Comparison of ENCODE assay signal across 10 cellular contexts in the genomic region with DNA sequence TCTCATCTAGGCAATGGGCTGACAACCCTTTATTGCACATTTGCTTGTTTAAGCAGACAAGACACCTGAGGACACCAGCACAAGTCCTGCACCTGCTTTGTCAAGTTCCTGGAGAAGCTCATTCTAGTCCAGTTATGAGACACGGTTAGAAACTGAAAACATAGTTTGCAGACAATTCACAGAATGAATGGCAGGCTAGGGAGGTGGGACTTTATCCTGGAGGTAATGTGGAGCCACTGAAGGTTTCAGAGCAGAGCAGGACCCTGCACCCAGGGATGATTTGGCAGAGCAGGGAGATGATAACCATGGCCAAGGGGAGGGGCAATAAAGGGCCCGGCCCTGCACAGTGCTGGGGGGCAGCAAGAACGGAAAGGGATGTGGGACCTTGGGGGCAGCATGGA. TPM values are rescaled to one million over a fixed set of nuclear protein-coding genes. Genes with fewer than 3 reads are reported as not detected.
DNase-seq lines count a peak whose midpoint lies in the region; ATAC-seq and TF ChIP-seq lines count a peak whose summit lies in the region.
"Had no signal": no experiment of that assay in that cellular context is flagged by ENCODE, and none has a peak within 500 bp of the region (broad histone marks: within the 10 kb centered on the region; RNA-seq: fewer than 3 reads in every experiment).

No MANE protein-coding gene starts in this region.

- H3K4me1 Mint-ChIP-seq in activated T-cell treated with anti-CD3 and anti-CD28 coated beads, Interleukin-2, amount 50 U/mL, for 24 hours (ENCODE audit: low read depth) = peaks cover 28% of the 10 kb centered on the region
- peaks cover 24% of the 10 kb centered on the region for H3K4me1 Mint-ChIP-seq in stimulated activated naive CD8-positive, alpha-beta T cell treated with anti-CD3 and anti-CD28 coated beads, Interleukin-15, amount 100 ng/mL, for 72 hours

- H3K27me3 ChIP-seq in SJSA1 (replicated peaks) = no peaks in the 10 kb centered on the region
- H3K27me3 ChIP-seq in colonic mucosa = no peaks in the 10 kb centered on the region

- peaks cover 26% of the 10 kb centered on the region for H3K4me1 ChIP-seq in SJSA1 (replicated peaks)
- no peaks in the 10 kb centered on the region for H3K4me1 ChIP-seq in colonic mucosa

- H3K4me3 ChIP-seq in SJSA1 (no peak overlapping the region), colonic mucosa (no peak overlapping the region)
- H3K4me3 ChIP-seq: skin epidermis had no signal

- H3K4me3 Mint-ChIP-seq in activated T-cell treated with anti-CD3 and anti-CD28 coated beads, Interleukin-2, amount 50 U/mL, for 24 hours = peak overlapping the region; percentile 52
- H3K4me3 Mint-ChIP-seq in stimulated activated naive CD8-positive, alpha-beta T cell treated with anti-CD3 and anti-CD28 coated beads, Interleukin-15, amount 100 ng/mL, for 72 hours = no peak overlapping the region
- H3K4me3 Mint-ChIP-seq: activated naive CD4-positive, alpha-beta T cell treated with anti-CD3 and anti-CD28 coated beads, Interleukin-2, amount 50 U/mL, for 24 hours had no signal

- intact Hi-C loops in colonic mucosa (cut with DNase I) = no loop called here

- H3K27ac ChIP-seq in SJSA1 (peak overlapping the region; percentile 65), colonic mucosa (no peak overlapping the region)

- no peak for DNase-seq in activated T-cell treated with anti-CD3 and anti-CD28 coated beads, Interleukin-2, amount 50 U/mL, for 24 hours
- no peak for DNase-seq in activated T-cell treated with anti-CD3 and anti-CD28 coated beads for 4 hours
- DNase-seq in SJSA1 (ENCODE audit: low read depth in 1 of 2, low spot score in 2 of 2) = no peak
- DNase-seq in stimulated activated naive CD8-positive, alpha-beta T cell treated with anti-CD3 and anti-CD28 coated beads, Interleukin-15, amount 100 ng/mL, for 72 hours = no peak
- no peak for DNase-seq in SHP77 treated with DMSO at 0.1 percent for 48 hours (lab: John Stamatoyannopoulos, UW)
- no peak for DNase-seq in colonic mucosa
- no peak for DNase-seq in KG1 (lab: John Stamatoyannopoulos, UW)

- H3K9ac ChIP-seq in colonic mucosa (ENCODE audit: low read depth in 2 of 2, low read length in 2 of 2) = no peak overlapping the region

- TF ChIP-seq CTCF in colonic mucosa (IDR thresholded peaks at IDR 0.05) = no peak

- H3K9me3 Mint-ChIP-seq in activated T-cell treated with anti-CD3 and anti-CD28 coated beads, Interleukin-2, amount 50 U/mL, for 24 hours = no peaks in the 10 kb centered on the region
- no peaks in the 10 kb centered on the region for H3K9me3 Mint-ChIP-seq in stimulated activated naive CD8-positive, alpha-beta T cell treated with anti-CD3 and anti-CD28 coated beads, Interleukin-15, amount 100 ng/mL, for 72 hours
- H3K9me3 Mint-ChIP-seq: activated naive CD4-positive, alpha-beta T cell treated with anti-CD3 and anti-CD28 coated beads, Interleukin-2, amount 50 U/mL, for 24 hours had no signal

- H3K9me3 ChIP-seq in SJSA1 (replicated peaks) = no peaks in the 10 kb centered on the region
- no peaks in the 10 kb centered on the region for H3K9me3 ChIP-seq in colonic mucosa

- H3K27me3 Mint-ChIP-seq in activated T-cell treated with anti-CD3 and anti-CD28 coated beads, Interleukin-2, amount 50 U/mL, for 24 hours = no peaks in the 10 kb centered on the region
- no peaks in the 10 kb centered on the region for H3K27me3 Mint-ChIP-seq in stimulated activated naive CD8-positive, alpha-beta T cell treated with anti-CD3 and anti-CD28 coated beads, Interleukin-15, amount 100 ng/mL, for 72 hours
- H3K27me3 Mint-ChIP-seq: activated naive CD4-positive, alpha-beta T cell treated with anti-CD3 and anti-CD28 coated beads, Interleukin-2, amount 50 U/mL, for 24 hours had no signal

- peak overlapping the region; percentile 93 for H3K27ac Mint-ChIP-seq in activated T-cell treated with anti-CD3 and anti-CD28 coated beads, Interleukin-2, amount 50 U/mL, for 24 hours
- H3K27ac Mint-ChIP-seq in stimulated activated naive CD8-positive, alpha-beta T cell treated with anti-CD3 and anti-CD28 coated beads, Interleukin-15, amount 100 ng/mL, for 72 hours = peak overlapping the region in 1 of 2 donors; percentile 10
- H3K27ac Mint-ChIP-seq: activated naive CD4-positive, alpha-beta T cell treated with anti-CD3 and anti-CD28 coated beads, Interleukin-2, amount 50 U/mL, for 24 hours had no signal

- H3K36me3 ChIP-seq in SJSA1 (peaks cover 50% of the 10 kb centered on the region), colonic mucosa (no peaks in the 10 kb centered on the region)

- peak; percentile 49 for ATAC-seq in HG02759 (IDR thresholded peaks at IDR 0.05; ENCODE audit: unreplicated experiment)
- ATAC-seq in stimulated activated naive CD8-positive, alpha-beta T cell treated with anti-CD3 and anti-CD28 coated beads, Interleukin-15, amount 100 ng/mL, for 72 hours = peak; percentile 15

- H3K36me3 Mint-ChIP-seq in activated T-cell treated with anti-CD3 and anti-CD28 coated beads, Interleukin-2, amount 50 U/mL, for 24 hours (ENCODE audit: low read depth) = peaks cover 1% of the 10 kb centered on the region
- H3K36me3 Mint-ChIP-seq: activated naive CD4-positive, alpha-beta T cell treated with anti-CD3 and anti-CD28 coated beads, Interleukin-2, amount 50 U/mL, for 24 hours had no signal

RNA-seq across cellular contexts. Expression of a gene that starts 50.7 kb away (rescaled TPM):
- total RNA-seq in SJSA1 (2014; rRNA removed; shearing (Covaris generic)) = 10.0 and 18.8 TPM in 2 replicates
- 10 to 100 TPM; 19.4 to 22.7 TPM for total RNA-seq in colonic mucosa
